ENCODE assay signal across 10 cellular contexts in the genomic region with DNA sequence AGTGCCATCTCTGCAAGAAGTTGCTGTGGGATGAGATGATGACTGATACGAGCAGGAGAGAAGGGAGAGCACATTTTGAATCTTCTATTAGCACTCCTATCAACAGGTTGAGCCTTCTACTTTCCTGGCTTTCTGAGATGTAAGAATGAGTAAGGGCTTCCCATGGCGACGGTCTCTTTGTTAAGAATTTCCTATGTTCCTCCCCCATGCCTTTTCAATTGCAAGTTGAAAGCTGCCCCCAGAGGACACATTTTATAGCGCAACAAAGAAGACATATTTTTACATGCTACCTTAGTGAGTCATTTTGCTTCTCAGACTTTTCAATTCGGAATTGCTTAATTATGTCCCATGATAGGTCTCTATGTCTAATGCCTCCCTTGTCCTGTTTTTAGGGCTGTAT.
DNase-seq lines count a peak whose midpoint lies in the region; ATAC-seq and TF ChIP-seq lines count a peak whose summit lies in the region.
"Had no signal": no experiment of that assay in that cellular context is flagged by ENCODE, and none has a peak within 500 bp of the region (broad histone marks: within the 10 kb centered on the region; RNA-seq: fewer than 3 reads in every experiment).

No MANE protein-coding gene starts in this region.

- H3K79me2 ChIP-seq in PC-9 (ENCODE audit: low read depth), result no peaks in the 10 kb centered on the region

- no peak overlapping the region for H2AFZ ChIP-seq in PC-9

- H3F3A ChIP-seq in PC-9 (ENCODE audit: insufficient read depth, low read depth), result 0 out of 2 replicates have a peak, but pooled peaks cover 4% of the 10 kb centered on the region

- H3K27ac ChIP-seq in PC-9 (no peak overlapping the region), esophagus muscularis mucosa (replicated peaks in 1 of 4) (no peak overlapping the region)
- H3K27ac ChIP-seq: upper lobe of left lung had no signal

- POLR2A ChIA-PET in PC-9 (lab: Charles Lee; ENCODE audit: unreplicated experiment), result interaction anchor here (0.6 kb wide), 2 partner anchors 11 to 108 kb away, joined by 5 read pairs; no protein-coding TSS in a partner anchor

- intact Hi-C loops in PC-9 (cut with micrococcal nuclease; ENCODE audit: unreplicated experiment), result loop anchor here (1.0 to 5.0 kb wide), 3 partner anchors 47 to 129 kb away; no protein-coding TSS in a partner anchor
- intact Hi-C loops in esophagus muscularis mucosa (cut with DNase I), result no loop called here
- intact Hi-C loops in cardiac septum (cut with DNase I), result no loop called here

- peak; percentile 47 for DNase-seq in NCI-H1436 (lab: John Stamatoyannopoulos, UW)
- DNase-seq in NCI-H1436 treated with DMSO at 0.1 percent for 48 hours (lab: John Stamatoyannopoulos, UW), result no peak
- peak; percentile 33 to 71 for DNase-seq in PC-9
- DNase-seq in esophagus muscularis mucosa (ENCODE audit: extremely low spot score), result peak; percentile 66
- peak; percentile 84 for DNase-seq in retinal pigment epithelial cell (ENCODE audit: low read depth)
- no peak for DNase-seq in SHP77 treated with DMSO at 0.1 percent for 48 hours (lab: John Stamatoyannopoulos, UW)
- DNase-seq in cardiac septum (ENCODE audit: low spot score), result no peak
- DNase-seq: posterior cingulate gyrus, upper lobe of left lung had no signal

- no peaks in the 10 kb centered on the region for H3K9me2 ChIP-seq in PC-9 (ENCODE audit: insufficient read depth)

- H3K36me3 ChIP-seq in PC-9 (ENCODE audit: low read depth) (no peaks in the 10 kb centered on the region), esophagus muscularis mucosa (no peaks in the 10 kb centered on the region)
- H3K36me3 ChIP-seq: upper lobe of left lung had no signal

- no TSS peak for BruUV-seq in PC-9 (replicated peaks; lab: Mats Ljungman, UMichigan)

- no peak overlapping the region for H3K4me3 ChIP-seq in PC-9
- no peak overlapping the region for H3K4me3 ChIP-seq in esophagus muscularis mucosa
- no peak overlapping the region for H3K4me3 ChIP-seq in retinal pigment epithelial cell (ENCODE audit: low read length)
- H3K4me3 ChIP-seq: upper lobe of left lung had no signal

- H3K27me3 ChIP-seq in PC-9 (ENCODE audit: insufficient read depth, low read depth) (no peaks in the 10 kb centered on the region), esophagus muscularis mucosa (no peaks in the 10 kb centered on the region)
- H3K27me3 ChIP-seq: upper lobe of left lung had no signal

- H3K4me1 ChIP-seq in PC-9 (replicated peaks; ENCODE audit: insufficient read depth), result peaks cover 4% of the 10 kb centered on the region; the same call in 1 of the 2 replicates
- peaks cover 0 to 9% (median 8%) of the 10 kb centered on the region in 4 donors for H3K4me1 ChIP-seq in esophagus muscularis mucosa

- CTCF ChIA-PET in PC-9 (lab: Charles Lee), result no interaction called here

- no peaks in the 10 kb centered on the region for H4K20me1 ChIP-seq in PC-9 (ENCODE audit: insufficient read depth)

- no peak for TF ChIP-seq POLR2A in esophagus muscularis mucosa (IDR thresholded peaks at IDR 0.05; ENCODE audit: low read depth)

- no peak for TF ChIP-seq EP300 in esophagus muscularis mucosa (IDR thresholded peaks at IDR 0.05)

- 63% methylated on average over 5 of the region's 5 CpGs for WGBS in esophagus muscularis mucosa

- H3K9me3 ChIP-seq in PC-9 (ENCODE audit: insufficient read depth, low read depth) (no peaks in the 10 kb centered on the region), esophagus muscularis mucosa (no peaks in the 10 kb centered on the region)
- H3K9me3 ChIP-seq: upper lobe of left lung had no signal

- ATAC-seq in GM18870 (IDR thresholded peaks at IDR 0.05; ENCODE audit: unreplicated experiment), result no peak

- no peak overlapping the region for H3K4me2 ChIP-seq in PC-9

- peak; percentile 48; the same call in 1 of the 2 replicates for TF ChIP-seq CTCF in PC-9 (conservative IDR thresholded peaks at IDR 0.05)
- TF ChIP-seq CTCF in esophagus muscularis mucosa (IDR thresholded peaks at IDR 0.05), result no peak
- peak; percentile 59 for TF ChIP-seq CTCF in retinal pigment epithelial cell (conservative IDR thresholded peaks at IDR 0.05; ENCODE audit: low read depth, low read length)

Comparison
In these comparisons a context has a peak if more than half of its experiments do, and no peak if none do; other contexts are left out.
1. DNase-seq: peak in NCI-H1436 (single experiment), PC-9 (2 of 2), esophagus muscularis mucosa (single experiment) and retinal pigment epithelial cell (single experiment); none in NCI-H1436 treated with DMSO at 0.1 percent for 48 hours (single experiment), SHP77 treated with DMSO at 0.1 percent for 48 hours (single experiment) and cardiac septum (single experiment).
2. CTCF ChIP-seq: peak in PC-9 (single experiment) and retinal pigment epithelial cell (single experiment); none in esophagus muscularis mucosa (0 of 3).